In genomic region chr12:57984629-57985151, GRCh38 we compare ENCODE assay signal across 29 cellular contexts.
"Had no signal": no experiment of that assay in that cellular context is flagged by ENCODE, and none has a peak within 500 bp of the region (broad histone marks: within the 10 kb centered on the region; RNA-seq: fewer than 3 reads in every experiment).

No MANE protein-coding gene starts in this region.

- H3K4me3 ChIP-seq: lower lobe of right lung, prostate gland, skin epidermis, suprapubic skin, thoracic aorta, tibial artery, upper lobe of right lung had no signal

- DNase-seq: head of caudate nucleus; hippocampal formation; kidney glomerular epithelial cell; left cardiac atrium; left ventricle myocardium superior; lower lobe of right lung; mammary epithelial cell; naive B cell; natural killer cell; occipital lobe; retina; right cardiac atrium; stimulated activated CD4-positive, alpha-beta T cell treated with anti-CD3 and anti-CD28 coated beads, Interleukin-12 subunit alpha, Interleukin-12 subunit beta, amount 100 ng/mL, for 4 hours; stimulated activated CD4-positive, alpha-beta T cell treated with anti-CD3 and anti-CD28 coated beads, Interleukin-15, amount 100 ng/mL, for 24 hours; stimulated activated CD4-positive, alpha-beta T cell treated with anti-CD3 and anti-CD28 coated beads, Interleukin-2, amount 100 ng/mL, for 24 hours; stimulated activated CD4-positive, alpha-beta T cell treated with anti-CD3 and anti-CD28 coated beads, Interleukin-4, amount 100 ng/mL, for 1 hour; stimulated activated naive CD4-positive, alpha-beta T cell; tibial artery; upper lobe of right lung had no signal

- H3K4me3 Mint-ChIP-seq: mesothelial cell of epicardium; naive B cell; natural killer cell; stimulated activated naive CD8-positive, alpha-beta T cell treated with anti-CD3 and anti-CD28 coated beads, Interleukin-15, Interleukin-2, amounts not matched to agents 100 ng/mL and 50 ng/mL, for 24 hours had no signal

- H3K36me3 Mint-ChIP-seq: mesothelial cell of epicardium, naive B cell, natural killer cell had no signal

- H3K79me2 ChIP-seq: parathyroid adenoma had no signal

- H3K36me3 ChIP-seq: lower lobe of right lung, neutrophil, prostate gland, suprapubic skin, thoracic aorta, tibial artery, upper lobe of right lung had no signal

- H3K9ac ChIP-seq: parathyroid adenoma had no signal

- H2AFZ ChIP-seq: parathyroid adenoma had no signal

- H3K9me3 Mint-ChIP-seq: natural killer cell; stimulated activated naive CD8-positive, alpha-beta T cell treated with anti-CD3 and anti-CD28 coated beads, Interleukin-15, Interleukin-2, amounts not matched to agents 100 ng/mL and 50 ng/mL, for 24 hours had no signal

- H3K4me1 Mint-ChIP-seq: naive B cell, natural killer cell had no signal

- H3K27ac Mint-ChIP-seq: mesothelial cell of epicardium; naive B cell; natural killer cell; stimulated activated naive CD8-positive, alpha-beta T cell treated with anti-CD3 and anti-CD28 coated beads, Interleukin-15, Interleukin-2, amounts not matched to agents 100 ng/mL and 50 ng/mL, for 24 hours had no signal

- H3K4me1 ChIP-seq: lower lobe of right lung, parathyroid adenoma, prostate gland, tibial artery, upper lobe of right lung had no signal

- H3K9me3 ChIP-seq: lower lobe of right lung, prostate gland, suprapubic skin, thoracic aorta, tibial artery, upper lobe of right lung had no signal

- H3K27me3 ChIP-seq: neutrophil, suprapubic skin, tibial artery, upper lobe of right lung had no signal

- ATAC-seq: left cardiac atrium, left lobe of liver, left ventricle myocardium superior, lower lobe of right lung, natural killer cell, right cardiac atrium, sciatic nerve, upper lobe of right lung had no signal

- H3K27ac ChIP-seq: lower lobe of right lung, neutrophil, parathyroid adenoma, prostate gland, skin epidermis, suprapubic skin, thoracic aorta, tibial artery, upper lobe of right lung had no signal
